2 cellular contexts compared by ENCODE assay signal in the genomic region with DNA sequence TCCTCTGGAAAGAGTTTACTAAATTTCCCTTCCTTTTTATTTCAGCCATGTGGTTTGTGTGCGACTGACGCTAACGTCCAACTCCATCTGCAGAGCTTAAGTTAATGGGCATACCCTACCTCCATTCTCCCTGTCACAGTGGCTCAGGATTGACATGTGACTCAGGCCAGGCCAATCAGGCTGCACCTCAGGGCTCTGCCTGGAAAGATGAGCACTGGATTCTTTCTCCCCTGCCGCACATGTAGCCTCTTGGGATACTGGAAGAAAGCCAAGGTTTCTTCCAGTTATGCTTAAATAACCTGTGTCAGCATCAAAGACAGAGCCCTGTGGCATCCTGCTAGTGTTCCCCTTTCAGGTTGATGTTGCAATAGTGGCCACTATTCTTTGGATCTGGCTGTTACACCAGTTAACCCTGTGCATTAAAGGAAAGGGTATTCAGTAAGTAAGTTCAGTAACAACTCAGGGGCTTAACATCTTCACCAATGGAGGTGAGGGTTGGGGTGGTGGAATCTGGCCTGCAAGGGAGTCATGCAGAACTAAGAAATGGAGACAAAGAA.
TF ChIP-seq lines count a peak whose summit lies in the region.

No MANE protein-coding gene starts in this region.

TF ChIP-seq in SK-N-SH, 30 proteins besides CTCF, POLR2A, EP300 and RAD21 (continued from another document):
- TF ChIP-seq SIN3A (IDR thresholded peaks at IDR 0.05; ENCODE audit: borderline replicate concordance, low read depth, low read length) (no peak), POLR2AphosphoS5 (IDR thresholded peaks at IDR 0.05; ENCODE audit: low read depth, low read length) (no peak), FOXJ3 (CRISPR knock-in tag; IDR thresholded peaks at IDR 0.05) (no peak), FOXM1 (IDR thresholded peaks at IDR 0.05; ENCODE audit: low read depth) (no peak), YY1 (IDR thresholded peaks at IDR 0.05; ENCODE audit: low read depth) (no peak), GATA2 (CRISPR knock-in tag; IDR thresholded peaks at IDR 0.05) (no peak), TCF12 (IDR thresholded peaks at IDR 0.05) (no peak), JUND (IDR thresholded peaks at IDR 0.05) (no peak), ELF1 (IDR thresholded peaks at IDR 0.05) (no peak), NFIC (IDR thresholded peaks at IDR 0.05; ENCODE audit: borderline replicate concordance) (no peak), RCOR1 (IDR thresholded peaks at IDR 0.05; ENCODE audit: low read length) (no peak), TEAD4 (IDR thresholded peaks at IDR 0.05; ENCODE audit: borderline replicate concordance, insufficient read depth) (no peak), GABPA (IDR thresholded peaks at IDR 0.05; ENCODE audit: low read depth) (no peak)
- TF ChIP-seq, protein P1, sequence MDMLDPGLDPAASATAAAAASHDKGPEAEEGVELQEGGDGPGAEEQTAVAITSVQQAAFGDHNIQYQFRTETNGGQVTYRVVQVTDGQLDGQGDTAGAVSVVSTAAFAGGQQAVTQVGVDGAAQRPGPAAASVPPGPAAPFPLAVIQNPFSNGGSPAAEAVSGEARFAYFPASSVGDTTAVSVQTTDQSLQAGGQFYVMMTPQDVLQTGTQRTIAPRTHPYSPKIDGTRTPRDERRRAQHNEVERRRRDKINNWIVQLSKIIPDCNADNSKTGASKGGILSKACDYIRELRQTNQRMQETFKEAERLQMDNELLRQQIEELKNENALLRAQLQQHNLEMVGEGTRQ (IDR thresholded peaks at IDR 0.05; ENCODE audit: borderline replicate concordance, low read depth, low read length), result no peak

TF ChIP-seq in SK-N-SH treated with all-trans-retinoic acid at 6 μM for 48 hours, 23 proteins besides CTCF, POLR2A, EP300 and RAD21 (continued from another document):
- TF ChIP-seq, protein P2, sequence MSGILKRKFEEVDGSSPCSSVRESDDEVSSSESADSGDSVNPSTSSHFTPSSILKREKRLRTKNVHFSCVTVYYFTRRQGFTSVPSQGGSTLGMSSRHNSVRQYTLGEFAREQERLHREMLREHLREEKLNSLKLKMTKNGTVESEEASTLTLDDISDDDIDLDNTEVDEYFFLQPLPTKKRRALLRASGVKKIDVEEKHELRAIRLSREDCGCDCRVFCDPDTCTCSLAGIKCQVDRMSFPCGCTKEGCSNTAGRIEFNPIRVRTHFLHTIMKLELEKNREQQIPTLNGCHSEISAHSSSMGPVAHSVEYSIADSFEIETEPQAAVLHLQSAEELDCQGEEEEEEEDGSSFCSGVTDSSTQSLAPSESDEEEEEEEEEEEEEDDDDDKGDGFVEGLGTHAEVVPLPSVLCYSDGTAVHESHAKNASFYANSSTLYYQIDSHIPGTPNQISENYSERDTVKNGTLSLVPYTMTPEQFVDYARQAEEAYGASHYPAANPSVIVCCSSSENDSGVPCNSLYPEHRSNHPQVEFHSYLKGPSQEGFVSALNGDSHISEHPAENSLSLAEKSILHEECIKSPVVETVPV (CRISPR knock-in tag; IDR thresholded peaks at IDR 0.05), result no peak
- TF ChIP-seq POU6F1 (CRISPR knock-in tag; IDR thresholded peaks at IDR 0.05; ENCODE audit: borderline replicate concordance, low read depth), result no peak
- no peak for TF ChIP-seq ARNTL (CRISPR knock-in tag; IDR thresholded peaks at IDR 0.05; ENCODE audit: borderline replicate concordance, low read depth)
- no peak for TF ChIP-seq TOX (CRISPR knock-in tag; IDR thresholded peaks at IDR 0.05; ENCODE audit: borderline replicate concordance)
- TF ChIP-seq, protein P3, sequence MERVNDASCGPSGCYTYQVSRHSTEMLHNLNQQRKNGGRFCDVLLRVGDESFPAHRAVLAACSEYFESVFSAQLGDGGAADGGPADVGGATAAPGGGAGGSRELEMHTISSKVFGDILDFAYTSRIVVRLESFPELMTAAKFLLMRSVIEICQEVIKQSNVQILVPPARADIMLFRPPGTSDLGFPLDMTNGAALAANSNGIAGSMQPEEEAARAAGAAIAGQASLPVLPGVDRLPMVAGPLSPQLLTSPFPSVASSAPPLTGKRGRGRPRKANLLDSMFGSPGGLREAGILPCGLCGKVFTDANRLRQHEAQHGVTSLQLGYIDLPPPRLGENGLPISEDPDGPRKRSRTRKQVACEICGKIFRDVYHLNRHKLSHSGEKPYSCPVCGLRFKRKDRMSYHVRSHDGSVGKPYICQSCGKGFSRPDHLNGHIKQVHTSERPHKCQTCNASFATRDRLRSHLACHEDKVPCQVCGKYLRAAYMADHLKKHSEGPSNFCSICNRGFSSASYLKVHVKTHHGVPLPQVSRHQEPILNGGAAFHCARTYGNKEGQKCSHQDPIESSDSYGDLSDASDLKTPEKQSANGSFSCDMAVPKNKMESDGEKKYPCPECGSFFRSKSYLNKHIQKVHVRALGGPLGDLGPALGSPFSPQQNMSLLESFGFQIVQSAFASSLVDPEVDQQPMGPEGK (CRISPR knock-in tag; IDR thresholded peaks at IDR 0.05; ENCODE audit: borderline replicate concordance), result no peak
- TF ChIP-seq ISL1 (CRISPR knock-in tag; IDR thresholded peaks at IDR 0.05), result no peak
- no peak for TF ChIP-seq OSR1 (CRISPR knock-in tag; IDR thresholded peaks at IDR 0.05)
- no peak for TF ChIP-seq ZFP30 (CRISPR knock-in tag; IDR thresholded peaks at IDR 0.05)
